ENCODE assay signal across 9 cellular contexts in the genomic region with DNA sequence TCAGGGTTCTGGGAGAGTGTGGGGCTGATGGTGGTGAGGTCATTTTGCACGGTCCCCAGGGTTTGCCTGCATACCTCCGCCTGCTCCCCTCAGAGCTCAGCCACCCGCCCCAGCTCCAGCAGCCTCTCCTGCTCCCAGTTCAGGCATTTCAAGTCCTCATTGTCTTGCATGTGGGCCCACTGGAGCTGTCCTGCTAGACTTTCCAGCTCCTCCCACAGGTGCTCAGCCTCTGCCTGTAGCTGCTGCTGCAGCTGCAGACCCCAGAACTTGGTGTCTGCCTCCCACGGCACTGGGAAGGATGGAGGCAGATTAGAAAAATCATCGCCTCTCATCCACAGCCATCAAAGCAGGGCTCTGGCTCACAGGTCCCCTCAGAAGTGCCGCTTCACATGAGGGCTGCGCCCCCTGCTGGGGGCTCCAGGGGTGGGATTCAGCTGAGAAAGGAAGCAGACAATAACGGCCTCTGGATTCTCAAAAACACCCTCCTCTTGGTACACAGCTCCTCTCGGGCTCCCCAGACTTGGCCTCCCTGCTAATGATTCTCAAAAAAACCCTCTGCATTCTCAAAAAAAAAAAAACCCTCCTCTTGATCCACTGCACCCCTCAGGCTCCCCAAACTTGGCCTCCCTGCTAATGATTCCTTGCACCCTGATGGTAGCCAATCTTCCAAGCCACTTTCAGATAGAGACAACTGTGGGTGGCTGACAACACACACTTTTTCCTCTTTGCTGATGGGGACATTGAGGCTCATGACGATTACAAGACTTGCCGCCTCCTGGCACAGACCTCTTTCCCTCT.
DNase-seq lines count a peak whose midpoint lies in the region; ATAC-seq and TF ChIP-seq lines count a peak whose summit lies in the region.
"Had no signal": no experiment of that assay in that cellular context is flagged by ENCODE, and none has a peak within 500 bp of the region (broad histone marks: within the 10 kb centered on the region; RNA-seq: fewer than 3 reads in every experiment).

No MANE protein-coding gene starts in this region.

- no peak for ATAC-seq in HG02623 (IDR thresholded peaks at IDR 0.05; ENCODE audit: unreplicated experiment)

- H3K27ac Mint-ChIP-seq in glutamatergic neuron (ENCODE audit: unreplicated experiment), result no peak overlapping the region

- peaks cover 3% of the 10 kb centered on the region for H3K4me1 Mint-ChIP-seq in glutamatergic neuron (ENCODE audit: low read depth, unreplicated experiment)

- H3K36me3 Mint-ChIP-seq in glutamatergic neuron (ENCODE audit: unreplicated experiment), result peaks cover 18% of the 10 kb centered on the region

- TF ChIP-seq CTCF in C4-2B (conservative IDR thresholded peaks at IDR 0.05) (peak; percentile 86), Peyer's patch (IDR thresholded peaks at IDR 0.05) (peak in 4 of 6 experiments; percentile 34 to 51 (median 48)), glutamatergic neuron (IDR thresholded peaks at IDR 0.05; ENCODE audit: partially characterized antibody, unreplicated experiment) (peak; percentile 84)

- DNase-seq in HCEC 1CT (peak; percentile 26), Peyer's patch (peak; percentile 21 to 84 (median 68)), glutamatergic neuron (peak; percentile 88), retina (peak; percentile 77), Ammon's horn (ENCODE audit: low spot score) (no peak)
- peak; percentile 29 for DNase-seq in activated effector memory CD4-positive, alpha-beta T cell treated with Interleukin-2 at 50 U/mL for 16 hours

- H3K27me3 Mint-ChIP-seq in glutamatergic neuron (ENCODE audit: unreplicated experiment), result peaks cover 6% of the 10 kb centered on the region

- H3K27ac ChIP-seq in C4-2B, result no peak overlapping the region
- H3K27ac ChIP-seq in Peyer's patch, result no peak overlapping the region
- H3K27ac ChIP-seq: skin epidermis had no signal

- no peak overlapping the region for H3K4me3 ChIP-seq in Peyer's patch
- H3K4me3 ChIP-seq: skin epidermis had no signal

- no peaks in the 10 kb centered on the region for H3K9me3 ChIP-seq in Peyer's patch

- H3K36me3 ChIP-seq in Peyer's patch, result no peaks in the 10 kb centered on the region

- no peaks in the 10 kb centered on the region for H3K27me3 ChIP-seq in Peyer's patch

- TF ChIP-seq POLR2A in Peyer's patch (IDR thresholded peaks at IDR 0.05), result no peak

- H3K4me1 ChIP-seq in Peyer's patch, result no peaks in the 10 kb centered on the region

- peaks cover 6% of the 10 kb centered on the region for H3K9me3 Mint-ChIP-seq in glutamatergic neuron (ENCODE audit: unreplicated experiment)

- no peak overlapping the region for H3K4me3 Mint-ChIP-seq in glutamatergic neuron (ENCODE audit: unreplicated experiment)
